ENCODE assay signal across 2 cellular contexts in genomic region chr5:68965926-68966325, GRCh38.
TF ChIP-seq lines count a peak whose summit lies in the region.

No MANE protein-coding gene starts in this region.

TF ChIP-seq in IMR-90, 13 proteins besides CTCF, POLR2A, EP300 and RAD21 (continued from another document):
- TF ChIP-seq MXI1 (IDR thresholded peaks at IDR 0.05; ENCODE audit: borderline replicate concordance, low read depth, low read length) (no peak), CEBPB (IDR thresholded peaks at IDR 0.05; ENCODE audit: low read depth, low read length) (no peak), USF2 (IDR thresholded peaks at IDR 0.05; ENCODE audit: low read depth, low read length) (no peak)
TF ChIP-seq in IMR-90: peak in this region for 0.

TF ChIP-seq in GM12878, 131 proteins besides CTCF, POLR2A, EP300 and RAD21 (continued from another document):
- TF ChIP-seq PRDM15 (CRISPR knock-in tag; IDR thresholded peaks at IDR 0.05) (no peak), IKZF1 (conservative IDR thresholded peaks at IDR 0.05) (no peak), GATAD2B (conservative IDR thresholded peaks at IDR 0.05; ENCODE audit: low read depth) (no peak), POU2F2 (IDR thresholded peaks at IDR 0.05; ENCODE audit: borderline replicate concordance, low read depth, low read length) (no peak), BHLHE40 (IDR thresholded peaks at IDR 0.05; ENCODE audit: borderline replicate concordance in 1 of 2, low read depth in 2 of 2, low read length in 1 of 2) (no peak), PBX3 (IDR thresholded peaks at IDR 0.05; ENCODE audit: insufficient replicate concordance, low read depth, low read length) (peak; percentile 2), BRCA1 (IDR thresholded peaks at IDR 0.05; ENCODE audit: low read depth, low read length) (no peak), NFYA (IDR thresholded peaks at IDR 0.05; ENCODE audit: borderline replicate concordance, low read depth, low read length) (no peak), E2F4 (IDR thresholded peaks at IDR 0.05; ENCODE audit: low read depth, low read length) (no peak), STAT1 (conservative IDR thresholded peaks at IDR 0.05) (no peak), PML (IDR thresholded peaks at IDR 0.05; ENCODE audit: low read length) (no peak)
- TF ChIP-seq, protein P1, sequence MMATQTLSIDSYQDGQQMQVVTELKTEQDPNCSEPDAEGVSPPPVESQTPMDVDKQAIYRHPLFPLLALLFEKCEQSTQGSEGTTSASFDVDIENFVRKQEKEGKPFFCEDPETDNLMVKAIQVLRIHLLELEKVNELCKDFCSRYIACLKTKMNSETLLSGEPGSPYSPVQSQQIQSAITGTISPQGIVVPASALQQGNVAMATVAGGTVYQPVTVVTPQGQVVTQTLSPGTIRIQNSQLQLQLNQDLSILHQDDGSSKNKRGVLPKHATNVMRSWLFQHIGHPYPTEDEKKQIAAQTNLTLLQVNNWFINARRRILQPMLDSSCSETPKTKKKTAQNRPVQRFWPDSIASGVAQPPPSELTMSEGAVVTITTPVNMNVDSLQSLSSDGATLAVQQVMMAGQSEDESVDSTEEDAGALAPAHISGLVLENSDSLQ (IDR thresholded peaks at IDR 0.05): no peak
- TF ChIP-seq, protein P2, sequence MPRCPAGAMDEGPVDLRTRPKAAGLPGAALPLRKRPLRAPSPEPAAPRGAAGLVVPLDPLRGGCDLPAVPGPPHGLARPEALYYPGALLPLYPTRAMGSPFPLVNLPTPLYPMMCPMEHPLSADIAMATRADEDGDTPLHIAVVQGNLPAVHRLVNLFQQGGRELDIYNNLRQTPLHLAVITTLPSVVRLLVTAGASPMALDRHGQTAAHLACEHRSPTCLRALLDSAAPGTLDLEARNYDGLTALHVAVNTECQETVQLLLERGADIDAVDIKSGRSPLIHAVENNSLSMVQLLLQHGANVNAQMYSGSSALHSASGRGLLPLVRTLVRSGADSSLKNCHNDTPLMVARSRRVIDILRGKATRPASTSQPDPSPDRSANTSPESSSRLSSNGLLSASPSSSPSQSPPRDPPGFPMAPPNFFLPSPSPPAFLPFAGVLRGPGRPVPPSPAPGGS (IDR thresholded peaks at IDR 0.05; ENCODE audit: borderline replicate concordance, insufficient read depth, low read depth, low read length, poor library complexity, severe bottlenecking): peak; percentile 82
